Comparison of ENCODE assay signal across 12 cellular contexts in genomic region chr17:79721993-79722671, GRCh38. TPM values are rescaled to one million over a fixed set of nuclear protein-coding genes. Genes with fewer than 3 reads are reported as not detected.
DNase-seq lines count a peak whose midpoint lies in the region; TF ChIP-seq lines count a peak whose summit lies in the region.
"Had no signal": no experiment of that assay in that cellular context is flagged by ENCODE, and none has a peak within 500 bp of the region (broad histone marks: within the 10 kb centered on the region; RNA-seq: fewer than 3 reads in every experiment).

No MANE protein-coding gene starts in this region.

- H3K4me1 ChIP-seq in Caco-2, result no peaks in the 10 kb centered on the region
- no peaks in the 10 kb centered on the region for H3K4me1 ChIP-seq in SJCRH30
- H3K4me1 ChIP-seq: heart left ventricle had no signal

- H3K27me3 ChIP-seq in Caco-2 (replicated peaks; ENCODE audit: control insufficient read depth, insufficient read depth, low read length), result no peaks in the 10 kb centered on the region
- H3K27me3 ChIP-seq in SJCRH30, result peaks cover 17% of the 10 kb centered on the region
- H3K27me3 ChIP-seq in MG63, result no peaks in the 10 kb centered on the region
- H3K27me3 ChIP-seq: heart left ventricle had no signal

- H3K36me3 ChIP-seq in Caco-2 (ENCODE audit: control insufficient read depth, insufficient read depth, low read length), result no peaks in the 10 kb centered on the region
- H3K36me3 ChIP-seq in SJCRH30, result no peaks in the 10 kb centered on the region
- no peaks in the 10 kb centered on the region for H3K36me3 ChIP-seq in MG63
- H3K36me3 ChIP-seq: heart left ventricle had no signal

- no peaks in the 10 kb centered on the region for H3K36me3 Mint-ChIP-seq in Caco-2 (ENCODE audit: insufficient read depth, unreplicated experiment)
- H3K36me3 Mint-ChIP-seq in HFFc6 (ENCODE audit: low read depth), result no peaks in the 10 kb centered on the region

- POLR2A ChIA-PET in Caco-2 (lab: Charles Lee), result interaction anchor here (0.7 to 1.0 kb wide), 2 partner anchors 21 to 194 kb away, joined by 3 read pairs; no protein-coding TSS in a partner anchor

- CTCF ChIA-PET in Caco-2 (lab: Charles Lee), result interaction anchor here (0.5 to 2.0 kb wide), 23 partner anchors 11 to 712 kb away, joined by 3 to 30 read pairs (median 3); partner anchors contain the start of genes CANT1 and CBX8

- H3K9me3 Mint-ChIP-seq in Caco-2 (ENCODE audit: unreplicated experiment) (no peaks in the 10 kb centered on the region), HFFc6 (no peaks in the 10 kb centered on the region; the same call in 1 of the 2 replicates)

- H3K27ac Mint-ChIP-seq in Caco-2 (ENCODE audit: unreplicated experiment) (no peak overlapping the region), HFFc6 (no peak overlapping the region)

- no peak overlapping the region for H3K4me3 Mint-ChIP-seq in Caco-2 (ENCODE audit: unreplicated experiment)
- H3K4me3 Mint-ChIP-seq in HFFc6, result no peak overlapping the region

- peak; percentile 60 to 66 for DNase-seq in Caco-2
- DNase-seq in HFFc6, result peak; percentile 11
- peak; percentile 45 to 75 for DNase-seq in SJCRH30
- DNase-seq in iPS-NIHi7 (ENCODE audit: extremely low spot score), result peak; percentile 77
- no peak for DNase-seq in G401 (ENCODE audit: low spot score)
- no peak for DNase-seq in nucleus accumbens (lab: John Stamatoyannopoulos, UW)
- DNase-seq in activated CD8-positive, alpha-beta memory T cell treated with anti-CD3 and anti-CD28 coated beads, Interleukin-2, amount 50 U/mL, for 48 hours, result no peak
- DNase-seq in MG63, result no peak
- DNase-seq: activated CD4-positive, alpha-beta T cell treated with anti-CD3 and anti-CD28 coated beads, Interleukin-2, amount 50 U/mL, for 48 hours; heart left ventricle; stimulated activated CD4-positive, alpha-beta T cell treated with anti-CD3 and anti-CD28 coated beads, Interleukin-4, amount 100 ng/mL, for 4 hours had no signal

- TF ChIP-seq CTCF in Caco-2 (IDR thresholded peaks at IDR 0.05; ENCODE audit: insufficient read depth in 1 of 2, low read depth in 1 of 2, low read length in 1 of 2, severe bottlenecking in 1 of 2, unreplicated experiment in 1 of 2) (peak; percentile 60 to 73), HFFc6 (IDR thresholded peaks at IDR 0.05) (peak; percentile 48)

- H3K27ac ChIP-seq in SJCRH30, result no peak overlapping the region
- H3K27ac ChIP-seq: heart left ventricle had no signal

- no TSS peak for BruUV-seq in Caco-2 (replicated peaks; lab: Mats Ljungman, UMichigan)

- intact Hi-C loops in Caco-2 (cut with micrococcal nuclease; ENCODE audit: unreplicated experiment), result loop anchor here (1.0 kb wide), 1 partner anchor 89 kb away; no protein-coding TSS in a partner anchor

- H3K9me3 ChIP-seq in Caco-2 (no peaks in the 10 kb centered on the region), SJCRH30 (replicated peaks) (no peaks in the 10 kb centered on the region), MG63 (no peaks in the 10 kb centered on the region)
- H3K9me3 ChIP-seq: heart left ventricle had no signal

- no peaks in the 10 kb centered on the region for H3K27me3 Mint-ChIP-seq in Caco-2 (ENCODE audit: insufficient read depth, unreplicated experiment)
- H3K27me3 Mint-ChIP-seq in HFFc6 (ENCODE audit: insufficient read depth), result peaks cover 24% of the 10 kb centered on the region

- in situ Hi-C loops in G401 (cut with HindIII; ENCODE audit: low sequenced_read_pairs), result no loop called here

- H3K4me1 Mint-ChIP-seq in Caco-2 (ENCODE audit: low read depth, unreplicated experiment) (peaks cover 6% of the 10 kb centered on the region), HFFc6 (ENCODE audit: low read depth) (no peaks in the 10 kb centered on the region)

- H3K4me3 ChIP-seq in Caco-2 (ENCODE audit: low read depth, low read length) (no peak overlapping the region), SJCRH30 (no peak overlapping the region), MG63 (no peak overlapping the region)
- H3K4me3 ChIP-seq: heart left ventricle had no signal

RNA-seq across cellular contexts. Expression of gene ENPP7, which starts 8.6 kb away (rescaled TPM):
- 0.30 and 0.34 TPM in 2 replicates for total RNA-seq in Caco-2 (2022)
- total RNA-seq in HFFc6 (2021; fragmentation: NEBNext Ultra II Directional; extraction: Animal tissue kit (Norgen Biotek cat#: 25700)), result not detected
- total RNA-seq in SJCRH30 (2014; rRNA removed; shearing (Covaris generic)), result not detected in 2 replicates
- total RNA-seq in G401 (2014; rRNA removed; shearing (Covaris generic)), result not detected in 2 replicates
- total RNA-seq in MG63 (2014; rRNA removed; shearing (Covaris generic); ENCODE audit: low replicate concordance), result not detected in 2 replicates
- total RNA-seq: heart left ventricle, myocyte had no signal

RNA-seq across cellular contexts. Expression of gene CBX2, which starts 55.8 kb away (rescaled TPM):
- total RNA-seq in Caco-2 (2022), result 50.0 and 52.8 TPM in 2 replicates
- total RNA-seq in HFFc6 (2021; fragmentation: NEBNext Ultra II Directional; extraction: Animal tissue kit (Norgen Biotek cat#: 25700)), result 1 to 10 TPM in 5 of 6 experiments, under 1 TPM in 1; 0.75 to 2.0 (median 1.4) TPM
- total RNA-seq in SJCRH30 (2014; rRNA removed; shearing (Covaris generic)), result 88.0 and 90.0 TPM in 2 replicates
- total RNA-seq in G401 (2014; rRNA removed; shearing (Covaris generic)), result 35.8 and 48.4 TPM in 2 replicates
- 14.1 and 17.1 TPM in 2 replicates for total RNA-seq in MG63 (2014; rRNA removed; shearing (Covaris generic); ENCODE audit: low replicate concordance)

Comparison
In these comparisons a context has a peak if more than half of its experiments do, and no peak if none do; other contexts are left out.
1. DNase-seq: peak in Caco-2 (2 of 2), HFFc6 (single experiment), SJCRH30 (2 of 2) and iPS-NIHi7 (single experiment); none in G401 (single experiment), nucleus accumbens (0 of 56), activated CD8-positive, alpha-beta memory T cell treated with anti-CD3 and anti-CD28 coated beads, Interleukin-2, amount 50 U/mL, for 48 hours (single experiment) and MG63 (single experiment).